29 cellular contexts compared by ENCODE assay signal in genomic region chr10:69516548-69517195, GRCh38. TPM values are rescaled to one million over a fixed set of nuclear protein-coding genes. Genes with fewer than 3 reads are reported as not detected.
"Had no signal": no experiment of that assay in that cellular context is flagged by ENCODE, and none has a peak within 500 bp of the region (broad histone marks: within the 10 kb centered on the region; RNA-seq: fewer than 3 reads in every experiment).

No MANE protein-coding gene starts in this region.

- H3K4me3 ChIP-seq: colonic mucosa, esophagus squamous epithelium, left lung, psoas muscle, sigmoid colon, thoracic aorta, tibial nerve, upper lobe of left lung, uterus had no signal

- H3K27ac ChIP-seq: colonic mucosa, epithelial cell of prostate, esophagus squamous epithelium, left lung, neutrophil, parathyroid adenoma, psoas muscle, sigmoid colon, thoracic aorta, tibial nerve, upper lobe of left lung, uterus had no signal

- H3K36me3 ChIP-seq: colonic mucosa, left lung, neutrophil, thoracic aorta, uterus had no signal

- H2AFZ ChIP-seq: parathyroid adenoma had no signal

- DNase-seq: colonic mucosa; effector CD8-positive, alpha-beta T cell; esophagus squamous epithelium; hypothalamus; immature natural killer cell; left lung; mesenchymal stem cell; midbrain; natural killer cell; psoas muscle; right cardiac atrium; stimulated activated CD4-positive, alpha-beta T cell treated with anti-CD3 and anti-CD28 coated beads, Interleukin-4, amount 100 ng/mL, for 24 hours; uterus had no signal

- H3K4me1 ChIP-seq: colonic mucosa, left lung, parathyroid adenoma, psoas muscle, sigmoid colon, tibial nerve, upper lobe of left lung, uterus had no signal

- FAIRE-seq: frontal cortex had no signal

- H3K27me3 ChIP-seq: colonic mucosa, esophagus squamous epithelium, left lung, sigmoid colon, tibial nerve, upper lobe of left lung, uterus had no signal

- H3K9me3 ChIP-seq: colonic mucosa, esophagus squamous epithelium, left lung, neutrophil, psoas muscle, sigmoid colon, thoracic aorta, tibial nerve, upper lobe of left lung, uterus had no signal

- H3K9ac ChIP-seq: parathyroid adenoma had no signal

RNA-seq across cellular contexts. Expression of gene NEUROG3, which starts 56.5 kb away (rescaled TPM):
- total RNA-seq: chondrocyte, endodermal cell, esophagus squamous epithelium, fibroblast of villous mesenchyme, frontal cortex, left lung, lower leg skin, lung microvascular endothelial cell, natural killer cell, psoas muscle, renal cortical epithelial cell, right cardiac atrium, sigmoid colon, skeletal muscle tissue, tibial nerve, upper lobe of left lung, uterus had no signal
- polyA plus RNA-seq: immature natural killer cell, neural cell, right cardiac atrium had no signal
